Comparison of ENCODE assay signal across 9 cellular contexts in the genomic region with DNA sequence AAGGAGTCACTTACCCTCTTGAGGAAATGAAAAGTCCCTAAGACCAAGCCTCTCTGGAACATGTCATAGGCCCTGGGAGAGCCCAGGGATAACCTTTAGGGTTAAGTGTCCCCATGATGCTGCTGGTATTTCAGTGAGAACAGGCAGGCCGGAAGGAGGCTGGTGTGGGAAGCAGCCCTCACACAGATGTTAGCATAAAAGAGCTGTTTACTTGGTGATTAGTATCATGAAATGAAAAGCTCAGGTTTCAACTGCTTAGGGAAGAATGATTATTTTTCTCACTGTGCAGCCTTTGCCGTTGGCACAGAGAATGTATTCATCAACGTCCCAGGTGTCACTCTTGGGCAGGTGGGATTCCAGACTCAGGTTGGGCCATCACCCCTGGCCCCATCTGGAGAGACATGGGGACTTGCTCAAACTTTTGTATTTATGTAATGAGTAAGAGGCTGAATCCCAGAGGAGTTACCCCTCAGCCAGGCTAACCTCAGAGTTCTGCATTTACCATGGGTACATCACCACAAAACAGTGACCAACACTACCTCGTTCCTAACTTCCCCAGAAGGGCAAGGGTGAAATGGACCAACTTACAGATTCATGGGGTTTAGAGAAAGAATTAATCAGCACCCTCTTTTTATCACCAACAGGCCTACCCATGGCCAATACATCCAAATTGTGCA.
DNase-seq lines count a peak whose midpoint lies in the region; ATAC-seq and TF ChIP-seq lines count a peak whose summit lies in the region.
"Had no signal": no experiment of that assay in that cellular context is flagged by ENCODE, and none has a peak within 500 bp of the region (broad histone marks: within the 10 kb centered on the region; RNA-seq: fewer than 3 reads in every experiment).

No MANE protein-coding gene starts in this region.

- H3K4me3 ChIP-seq in fibroblast of mammary gland (ENCODE audit: control insufficient read depth, low read depth, low read length), result no peak overlapping the region
- H3K4me3 ChIP-seq in spleen, result no peak overlapping the region
- H3K4me3 ChIP-seq: SJSA1 had no signal

- H3K27me3 ChIP-seq in spleen (replicated peaks in 1 of 7), result no peaks in the 10 kb centered on the region
- H3K27me3 ChIP-seq: SJSA1 had no signal

- intact Hi-C loops in spleen (cut with DNase I; ENCODE audit: low total_unique reads), result no loop called here

- peaks cover 0 to 5% (median 0%) of the 10 kb centered on the region in 8 donors for H3K9me3 ChIP-seq in spleen
- H3K9me3 ChIP-seq: SJSA1 had no signal

- no peaks in the 10 kb centered on the region for H3K36me3 ChIP-seq in spleen
- H3K36me3 ChIP-seq: SJSA1 had no signal

- TF ChIP-seq POLR2A in spleen (IDR thresholded peaks at IDR 0.05), result no peak

- ATAC-seq in GM21619 (IDR thresholded peaks at IDR 0.05; ENCODE audit: unreplicated experiment), result peak; percentile 57
- no peak for ATAC-seq in HG02571 (IDR thresholded peaks at IDR 0.05; ENCODE audit: unreplicated experiment)

- no peak for TF ChIP-seq CTCF in fibroblast of mammary gland (conservative IDR thresholded peaks at IDR 0.05; ENCODE audit: control insufficient read depth, insufficient read depth, low read depth, low read length)
- no peak for TF ChIP-seq CTCF in spleen (IDR thresholded peaks at IDR 0.05 in 8 of 11, conservative IDR thresholded peaks at IDR 0.05 in 3 of 11)

- H3K4me1 ChIP-seq in spleen, result peaks cover 4 to 23% (median 11%) of the 10 kb centered on the region in 6 donors

- H3K27ac ChIP-seq in spleen, result peak overlapping the region in 7 of 8 donors; percentile 35 to 75 (median 67)
- H3K27ac ChIP-seq: SJSA1 had no signal

- 47 to 75% (median 56%) methylated on average over 4 of the region's 4 CpGs for WGBS in spleen, 5 donors

- DNase-seq in NCI-H2171 treated with DMSO at 0.1 percent for 48 hours (lab: John Stamatoyannopoulos, UW) (peak; percentile 97), fibroblast of mammary gland (ENCODE audit: low read depth) (peak; percentile 82), spleen (no peak), SK-N-DZ (ENCODE audit: low spot score) (no peak), EL (no peak)
- no peak for DNase-seq in activated effector memory CD4-positive, alpha-beta T cell treated with anti-CD3 and anti-CD28 coated beads, Interleukin-2, amount 50 U/mL, for 16 hours

Comparison
In these comparisons a context has a peak if more than half of its experiments do, and no peak if none do; other contexts are left out.
1. DNase-seq: peak in NCI-H2171 treated with DMSO at 0.1 percent for 48 hours (single experiment) and fibroblast of mammary gland (single experiment); none in spleen (single experiment), activated effector memory CD4-positive, alpha-beta T cell treated with anti-CD3 and anti-CD28 coated beads, Interleukin-2, amount 50 U/mL, for 16 hours (single experiment), SK-N-DZ (single experiment) and EL (single experiment).